8 cellular contexts compared by ENCODE assay signal in genomic region chr3:155805204-155805801, GRCh38. TPM values are rescaled to one million over a fixed set of nuclear protein-coding genes. Genes with fewer than 3 reads are reported as not detected.
DNase-seq lines count a peak whose midpoint lies in the region; ATAC-seq and TF ChIP-seq lines count a peak whose summit lies in the region.

No MANE protein-coding gene starts in this region.

- H4K20me1 ChIP-seq in IMR-90 (ENCODE audit: insufficient read depth, low read length): no peaks in the 10 kb centered on the region

- H3K4me2 ChIP-seq in IMR-90 (ENCODE audit: low read depth, low read length) (peak overlapping the region; percentile 50), trophoblast cell (ENCODE audit: low read length) (peak overlapping the region; percentile 66)

- H2AK5ac ChIP-seq in IMR-90 (ENCODE audit: low read depth, low read length) (no peak overlapping the region), trophoblast cell (ENCODE audit: low read length) (no peak overlapping the region)

- peak overlapping the region; percentile 74 for H3K4me3 Mint-ChIP-seq in activated CD4-positive, alpha-beta T cell treated with anti-CD3 and anti-CD28 coated beads, Interleukin-2, amount 10 ng/mL, durations not matched to agents 7 days and 5 days

- H2BK120ac ChIP-seq in IMR-90 (ENCODE audit: low read depth, low read length): no peak overlapping the region
- no peak overlapping the region for H2BK120ac ChIP-seq in trophoblast cell (ENCODE audit: insufficient read depth, low read length, poor library complexity)

- H2AK9ac ChIP-seq in IMR-90 (replicated peaks; ENCODE audit: low read depth, low read length, poor library complexity): no peak overlapping the region

- peak overlapping the region; percentile 16 for H3K27ac Mint-ChIP-seq in activated CD4-positive, alpha-beta T cell treated with anti-CD3 and anti-CD28 coated beads, Interleukin-2, amount 10 ng/mL, durations not matched to agents 7 days and 5 days

- H3K18ac ChIP-seq in IMR-90 (ENCODE audit: low read depth, low read length): no peak overlapping the region; the same call in 1 of the 2 replicates
- no peak overlapping the region for H3K18ac ChIP-seq in trophoblast cell (ENCODE audit: low read length)

- CTCF ChIA-PET in IMR-90 (lab: Yijun Ruan, JAX): interaction anchor here (0.6 to 2.1 kb wide), 22 partner anchors 9 to 139 kb away, joined by 3 to 12 read pairs (median 4); partner anchors contain the start of genes GMPS, PLCH1 and SLC33A1
- CTCF ChIA-PET in activated CD4-positive, alpha-beta T cell treated with anti-CD3 and anti-CD28 coated beads, Interleukin-2, amount 10 ng/mL, durations not matched to agents 7 days and 5 days (lab: Charles Lee): interaction anchor here (0.6 to 2.6 kb wide), 49 partner anchors 9 to 1480 kb away, joined by 3 to 19 read pairs (median 5); partner anchors contain the start of genes GMPS, SLC33A1 and SSR3

- peak overlapping the region; percentile 69 for H3K4me3 ChIP-seq in IMR-90 (ENCODE audit: insufficient read depth, low read depth, low read length)
- H3K4me3 ChIP-seq in gastroesophageal sphincter: peak overlapping the region; percentile 65 to 88
- peak overlapping the region; percentile 93 for H3K4me3 ChIP-seq in trophoblast cell (ENCODE audit: low read depth, low read length)

- H3K4ac ChIP-seq in IMR-90 (ENCODE audit: low read depth, low read length) (peak overlapping the region; percentile 88; the same call in 1 of the 2 replicates), trophoblast cell (ENCODE audit: low read depth, low read length) (no peak overlapping the region)

- H3K27me3 Mint-ChIP-seq in activated CD4-positive, alpha-beta T cell treated with anti-CD3 and anti-CD28 coated beads, Interleukin-2, amount 10 ng/mL, durations not matched to agents 7 days and 5 days: peaks cover 11% of the 10 kb centered on the region

- peak overlapping the region; percentile 80; the same call in 1 of the 2 replicates for H4K5ac ChIP-seq in IMR-90 (ENCODE audit: low read depth, low read length)

- ATAC-seq in GM19035 (IDR thresholded peaks at IDR 0.05; ENCODE audit: unreplicated experiment) (peak; percentile 41), IMR-90 (ENCODE audit: low read depth) (peak; percentile 38), gastroesophageal sphincter (peak; percentile 59)

- POLR2A ChIA-PET in IMR-90 (lab: Charles Lee; ENCODE audit: unreplicated experiment): interaction anchor here (1.2 kb wide), 1 partner anchor 65 kb away, joined by 3 read pairs; the partner anchor contains the start of gene GMPS
- POLR2A ChIA-PET in activated CD4-positive, alpha-beta T cell treated with anti-CD3 and anti-CD28 coated beads, Interleukin-2, amount 10 ng/mL, durations not matched to agents 7 days and 5 days (lab: Charles Lee): interaction anchor here (0.6 to 0.7 kb wide), 2 partner anchors 48 to 66 kb away, joined by 4 read pairs; no protein-coding TSS in a partner anchor

- TF ChIP-seq RAD21 in IMR-90 (IDR thresholded peaks at IDR 0.05; ENCODE audit: low read length): no peak

- H4K91ac ChIP-seq in IMR-90 (ENCODE audit: insufficient read depth, low read depth, low read length) (no peak overlapping the region), trophoblast cell (ENCODE audit: low read depth, low read length) (peak overlapping the region; percentile 88)

- H4K12ac ChIP-seq in trophoblast cell (ENCODE audit: low read depth, low read length): peak overlapping the region; percentile 97

- dilution Hi-C loops in IMR-90 (cut with HindIII; ENCODE audit: low sequenced_read_pairs, unreplicated experiment): no loop called here

- WGBS in IMR-90 (ENCODE audit: extremely low coverage in 2 of 2, insufficient read length in 1 of 2), 2 experiments: 81% methylated on average over 3 of the region's 15 CpGs; no CpG with 5 or more reads in 1 of the 2 experiments
- 36 to 37% methylated on average over 6 to 9 of the region's 15 CpGs for WGBS in gastroesophageal sphincter (ENCODE audit: low coverage in 1 of 2), 2 donors
- no CpG with 5 or more reads among the region's 15 CpGs for WGBS in trophoblast cell (ENCODE audit: extremely low coverage, insufficient coverage, insufficient read length)

- no peak overlapping the region for H3K23ac ChIP-seq in IMR-90 (ENCODE audit: low read depth, low read length)
- H3K23ac ChIP-seq in trophoblast cell (ENCODE audit: low read length): no peak overlapping the region

- H4K8ac ChIP-seq in IMR-90 (ENCODE audit: low read depth in 2 of 2, low read length in 2 of 2) (peak overlapping the region; percentile 89 to 91; a peak in 2 of 4 replicates), trophoblast cell (ENCODE audit: low read depth, low read length) (peak overlapping the region; percentile 97)

- H2BK5ac ChIP-seq in IMR-90 (ENCODE audit: low read depth, low read length, poor library complexity, severe bottlenecking) (no peak overlapping the region), trophoblast cell (ENCODE audit: low read depth, low read length, poor library complexity) (no peak overlapping the region)

- TF ChIP-seq CTCF in IMR-90 (conservative IDR thresholded peaks at IDR 0.05; ENCODE audit: low read depth, low read length): no peak
- TF ChIP-seq CTCF in gastroesophageal sphincter (IDR thresholded peaks at IDR 0.05): no peak

- H3K27ac ChIP-seq in IMR-90 (ENCODE audit: insufficient read depth, low read length): no peak overlapping the region; the same call in 1 of the 2 replicates
- peak overlapping the region; percentile 56 to 90 (median 86) for H3K27ac ChIP-seq in gastroesophageal sphincter
- no peak overlapping the region for H3K27ac ChIP-seq in trophoblast cell (ENCODE audit: low read depth, low read length)

- no peaks in the 10 kb centered on the region for H3K9me3 Mint-ChIP-seq in activated CD4-positive, alpha-beta T cell treated with anti-CD3 and anti-CD28 coated beads, Interleukin-2, amount 10 ng/mL, durations not matched to agents 7 days and 5 days

- H3K56ac ChIP-seq in IMR-90 (ENCODE audit: extremely low read depth, insufficient read depth, low read length): no peak overlapping the region

- H3K9me1 ChIP-seq in IMR-90 (ENCODE audit: insufficient read depth, low read length): no peaks in the 10 kb centered on the region

- no peak overlapping the region for H2BK15ac ChIP-seq in IMR-90 (ENCODE audit: low read depth, low read length)

- H3K4me1 ChIP-seq in IMR-90 (ENCODE audit: control insufficient read depth, insufficient read depth, low read length) (no peaks in the 10 kb centered on the region), gastroesophageal sphincter (peaks cover 0 to 16% (median 0%) of the 10 kb centered on the region in 3 donors), trophoblast cell (ENCODE audit: control insufficient read depth in 1 of 2, insufficient read depth in 2 of 2, low read length in 2 of 2) (peaks cover 0 to 3% of the 10 kb centered on the region in 2 experiments)

- peak overlapping the region; percentile 99 for H2AFZ ChIP-seq in IMR-90 (replicated peaks; ENCODE audit: low read length, poor library complexity)
- peak overlapping the region; percentile 93 for H2AFZ ChIP-seq in trophoblast cell (ENCODE audit: insufficient read depth, low read length, poor library complexity)

- peaks cover 1% of the 10 kb centered on the region for H3K36me3 Mint-ChIP-seq in activated CD4-positive, alpha-beta T cell treated with anti-CD3 and anti-CD28 coated beads, Interleukin-2, amount 10 ng/mL, durations not matched to agents 7 days and 5 days (ENCODE audit: low read depth)

- H3K9ac ChIP-seq in IMR-90 (ENCODE audit: low read depth, low read length): 0 out of 2 replicates have a peak overlapping the region, but pooled peaks have one; percentile 95
- H3K9ac ChIP-seq in trophoblast cell (ENCODE audit: low read length): no peak overlapping the region

- peaks cover 2% of the 10 kb centered on the region for H3K79me2 ChIP-seq in trophoblast cell (ENCODE audit: control insufficient read depth, insufficient read depth, low read length, poor library complexity)

- peak; percentile 48 for DNase-seq in A172 (ENCODE audit: low spot score)
- no peak for DNase-seq in IMR-90
- no peak for DNase-seq in activated CD4-positive, alpha-beta T cell treated with anti-CD3 and anti-CD28 coated beads, Interleukin-2, amount 10 ng/mL, durations not matched to agents 7 days and 5 days
- peak; percentile 25 to 52 for DNase-seq in trophoblast cell
- DNase-seq in NCI-H1092 treated with DMSO at 0.1 percent for 48 hours (lab: John Stamatoyannopoulos, UW): no peak
- DNase-seq in LoVo (ENCODE audit: low spot score): no peak

- H2BK20ac ChIP-seq in IMR-90 (ENCODE audit: low read depth, low read length): no peak overlapping the region

- no peak overlapping the region for H2BK12ac ChIP-seq in trophoblast cell (ENCODE audit: low read length)

- H3K14ac ChIP-seq in IMR-90 (replicated peaks; ENCODE audit: low read depth, low read length): no peak overlapping the region
- no peak overlapping the region for H3K14ac ChIP-seq in trophoblast cell (ENCODE audit: low read length)

- no peak for TF ChIP-seq EP300 in gastroesophageal sphincter (IDR thresholded peaks at IDR 0.05)

- H3K27me3 ChIP-seq in IMR-90 (ENCODE audit: control insufficient read depth, insufficient read depth, low read length) (no peaks in the 10 kb centered on the region), gastroesophageal sphincter (no peaks in the 10 kb centered on the region), trophoblast cell (ENCODE audit: insufficient read depth, low read length) (no peaks in the 10 kb centered on the region)

- BruUV-seq in IMR-90 (replicated peaks; lab: Mats Ljungman, UMichigan): no TSS peak

- H3K79me1 ChIP-seq in IMR-90 (ENCODE audit: low read depth in 1 of 2, low read length in 2 of 2) (no peaks in the 10 kb centered on the region), trophoblast cell (ENCODE audit: low read length) (peaks cover 4% of the 10 kb centered on the region)

- in situ Hi-C loops in IMR-90 (cut with MboI; ENCODE audit: low sequenced_read_pairs): no loop called here

- H3K36me3 ChIP-seq in IMR-90 (ENCODE audit: control insufficient read depth, insufficient read depth, low read length) (no peaks in the 10 kb centered on the region), gastroesophageal sphincter (peaks cover 0 to 9% of the 10 kb centered on the region in 2 donors), trophoblast cell (ENCODE audit: control insufficient read depth in 1 of 2, insufficient read depth in 2 of 2, low read length in 2 of 2) (no peaks in the 10 kb centered on the region)

- TF ChIP-seq POLR2A in IMR-90 (IDR thresholded peaks at IDR 0.05; ENCODE audit: low read depth, low read length) (no peak), gastroesophageal sphincter (IDR thresholded peaks at IDR 0.05) (no peak)

- peaks cover 12% of the 10 kb centered on the region for H3K4me1 Mint-ChIP-seq in activated CD4-positive, alpha-beta T cell treated with anti-CD3 and anti-CD28 coated beads, Interleukin-2, amount 10 ng/mL, durations not matched to agents 7 days and 5 days

- intact Hi-C loops in IMR-90 (cut with micrococcal nuclease): loop anchor here (5.0 kb wide), 1 partner anchor 342 kb away; no protein-coding TSS in a partner anchor

- no peaks in the 10 kb centered on the region for H3K9me3 ChIP-seq in IMR-90 (ENCODE audit: control insufficient read depth, insufficient read depth, low read length)
- H3K9me3 ChIP-seq in gastroesophageal sphincter: no peaks in the 10 kb centered on the region
- H3K9me3 ChIP-seq in trophoblast cell (ENCODE audit: insufficient read depth, low read depth, low read length): no peaks in the 10 kb centered on the region

RNA-seq across cellular contexts. Expression of gene C3orf33, which starts 0.8 kb away (rescaled TPM):
- total RNA-seq in A172 (2014; rRNA removed; shearing (Covaris generic)): 7.5 and 7.9 TPM in 2 replicates
- total RNA-seq in IMR-90 (2012; rRNA removed) (0.72 and 1.1 TPM in 2 replicates), gastroesophageal sphincter (1 to 10 TPM; 2.3 to 4.2 (median 3.1) TPM)
- 0.90 and 1.2 TPM in 2 replicates for polyA plus RNA-seq in IMR-90 (2012; rRNA removed)
- 0.55 and 1.2 TPM in 2 replicates for polyA plus RNA-seq in IMR-90 (2012; cell fraction: cytosol; rRNA removed)
- 0.22 and 0.94 TPM in 2 replicates for polyA plus RNA-seq in IMR-90 (2012; cell fraction: nucleus; rRNA removed; ENCODE audit: low replicate concordance)
- 1 to 10 TPM in 1 of 2 experiments, under 1 TPM in 1; 0.72 to 1.1 TPM for total RNA-seq in activated CD4-positive, alpha-beta T cell treated with anti-CD3 and anti-CD28 coated beads, Interleukin-2, amount 10 ng/mL, durations not matched to agents 7 days and 5 days
- polyA plus RNA-seq in trophoblast cell (2013): 0.77 and 1.0 TPM in 2 replicates

RNA-seq across cellular contexts. Expression of gene SLC33A1, which starts 48.9 kb away (rescaled TPM):
- total RNA-seq in A172 (2014; rRNA removed; shearing (Covaris generic)): 22.9 and 28.0 TPM in 2 replicates
- total RNA-seq in IMR-90 (2012; rRNA removed) (32.4 and 34.4 TPM in 2 replicates), gastroesophageal sphincter (10 to 100 TPM; 18.4 to 27.6 (median 24.4) TPM)
- polyA plus RNA-seq in IMR-90 (2012; rRNA removed): 12.7 and 12.9 TPM in 2 replicates
- 7.7 and 9.0 TPM in 2 replicates for polyA plus RNA-seq in IMR-90 (2012; cell fraction: cytosol; rRNA removed)
- 9.8 and 13.6 TPM in 2 replicates for polyA plus RNA-seq in IMR-90 (2012; cell fraction: nucleus; rRNA removed; ENCODE audit: low replicate concordance)
- 10 to 100 TPM; 26.7 to 27.9 TPM for total RNA-seq in activated CD4-positive, alpha-beta T cell treated with anti-CD3 and anti-CD28 coated beads, Interleukin-2, amount 10 ng/mL, durations not matched to agents 7 days and 5 days
- polyA plus RNA-seq in trophoblast cell (2013): 27.2 and 28.2 TPM in 2 replicates

Comparison
In these comparisons a context has a peak if more than half of its experiments do, and no peak if none do; other contexts are left out.
1. DNase-seq: peak in A172 (single experiment) and trophoblast cell (2 of 2); none in IMR-90 (single experiment), activated CD4-positive, alpha-beta T cell treated with anti-CD3 and anti-CD28 coated beads, Interleukin-2, amount 10 ng/mL, durations not matched to agents 7 days and 5 days (single experiment), NCI-H1092 treated with DMSO at 0.1 percent for 48 hours (single experiment) and LoVo (single experiment).
2. H3K27ac ChIP-seq: peak in gastroesophageal sphincter (4 of 4); none in IMR-90 (single experiment) and trophoblast cell (single experiment).
3. Peak in every context shown above with its lines, with median percentiles within 50 percentile points of each other: ATAC-seq and H3K4me3 ChIP-seq.